ENCODE assay signal across 2 cellular contexts in the genomic region with DNA sequence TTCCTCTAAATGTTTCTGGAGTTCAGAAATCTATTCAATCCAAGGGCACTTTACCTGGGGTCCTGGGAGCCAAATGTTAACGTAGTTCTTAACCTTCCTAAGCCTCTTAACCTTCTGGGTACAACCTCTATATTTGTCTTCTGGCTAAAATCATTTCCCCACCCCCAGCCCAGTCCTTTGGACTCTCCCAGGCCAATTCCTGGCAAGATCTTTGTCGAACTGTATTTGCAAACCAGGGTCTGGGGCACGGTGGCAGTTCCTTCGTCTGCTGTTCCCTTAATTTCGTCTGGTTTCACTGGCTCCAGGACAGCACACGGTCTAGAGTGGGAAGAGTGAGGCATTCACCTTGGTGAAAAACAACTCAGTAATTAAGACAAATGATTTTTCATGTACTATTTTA.
TF ChIP-seq lines count a peak whose summit lies in the region.

No MANE protein-coding gene starts in this region.

TF ChIP-seq in K562, 482 proteins besides CTCF, POLR2A, EP300 and RAD21:
- TF ChIP-seq, protein P1, sequence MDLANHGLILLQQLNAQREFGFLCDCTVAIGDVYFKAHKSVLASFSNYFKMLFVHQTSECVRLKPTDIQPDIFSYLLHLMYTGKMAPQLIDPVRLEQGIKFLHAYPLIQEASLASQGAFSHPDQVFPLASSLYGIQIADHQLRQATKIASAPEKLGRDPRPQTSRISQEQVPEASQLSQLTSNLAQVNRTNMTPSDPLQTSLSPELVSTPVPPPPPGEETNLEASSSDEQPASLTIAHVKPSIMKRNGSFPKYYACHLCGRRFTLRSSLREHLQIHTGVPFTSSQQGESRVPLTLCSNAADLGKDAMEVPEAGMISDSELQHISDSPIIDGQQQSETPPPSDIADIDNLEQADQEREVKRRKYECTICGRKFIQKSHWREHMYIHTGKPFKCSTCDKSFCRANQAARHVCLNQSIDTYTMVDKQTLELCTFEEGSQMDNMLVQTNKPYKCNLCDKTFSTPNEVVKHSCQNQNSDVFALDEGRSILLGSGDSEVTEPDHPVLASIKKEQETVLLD (IDR thresholded peaks at IDR 0.05): no peak
- TF ChIP-seq HDAC2 (IDR thresholded peaks at IDR 0.05) (no peak), ZBTB7A (IDR thresholded peaks at IDR 0.05; ENCODE audit: borderline replicate concordance, control insufficient read depth, low read depth, low read length) (no peak), PHF20 (IDR thresholded peaks at IDR 0.05; ENCODE audit: partially characterized antibody) (no peak), NFE2L1 (tag; IDR thresholded peaks at IDR 0.05; ENCODE audit: borderline replicate concordance, low read depth) (no peak), SMAD1 (IDR thresholded peaks at IDR 0.05; ENCODE audit: low read depth, low read length, partially characterized antibody) (no peak), ZBTB1 (CRISPR knock-in tag; IDR thresholded peaks at IDR 0.05; ENCODE audit: borderline replicate concordance, low read depth) (no peak), BRF1 (IDR thresholded peaks at IDR 0.05; ENCODE audit: borderline replicate concordance, extremely low read depth, insufficient read length) (no peak), ZNF354B (CRISPR knock-in tag; IDR thresholded peaks at IDR 0.05) (no peak), FIP1L1 (IDR thresholded peaks at IDR 0.05; ENCODE audit: low read depth, low read length, poor library complexity, severe bottlenecking) (no peak)
- TF ChIP-seq, protein P2, sequence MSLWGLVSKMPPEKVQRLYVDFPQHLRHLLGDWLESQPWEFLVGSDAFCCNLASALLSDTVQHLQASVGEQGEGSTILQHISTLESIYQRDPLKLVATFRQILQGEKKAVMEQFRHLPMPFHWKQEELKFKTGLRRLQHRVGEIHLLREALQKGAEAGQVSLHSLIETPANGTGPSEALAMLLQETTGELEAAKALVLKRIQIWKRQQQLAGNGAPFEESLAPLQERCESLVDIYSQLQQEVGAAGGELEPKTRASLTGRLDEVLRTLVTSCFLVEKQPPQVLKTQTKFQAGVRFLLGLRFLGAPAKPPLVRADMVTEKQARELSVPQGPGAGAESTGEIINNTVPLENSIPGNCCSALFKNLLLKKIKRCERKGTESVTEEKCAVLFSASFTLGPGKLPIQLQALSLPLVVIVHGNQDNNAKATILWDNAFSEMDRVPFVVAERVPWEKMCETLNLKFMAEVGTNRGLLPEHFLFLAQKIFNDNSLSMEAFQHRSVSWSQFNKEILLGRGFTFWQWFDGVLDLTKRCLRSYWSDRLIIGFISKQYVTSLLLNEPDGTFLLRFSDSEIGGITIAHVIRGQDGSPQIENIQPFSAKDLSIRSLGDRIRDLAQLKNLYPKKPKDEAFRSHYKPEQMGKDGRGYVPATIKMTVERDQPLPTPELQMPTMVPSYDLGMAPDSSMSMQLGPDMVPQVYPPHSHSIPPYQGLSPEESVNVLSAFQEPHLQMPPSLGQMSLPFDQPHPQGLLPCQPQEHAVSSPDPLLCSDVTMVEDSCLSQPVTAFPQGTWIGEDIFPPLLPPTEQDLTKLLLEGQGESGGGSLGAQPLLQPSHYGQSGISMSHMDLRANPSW (CRISPR knock-in tag; IDR thresholded peaks at IDR 0.05): no peak
- TF ChIP-seq, protein P3, sequence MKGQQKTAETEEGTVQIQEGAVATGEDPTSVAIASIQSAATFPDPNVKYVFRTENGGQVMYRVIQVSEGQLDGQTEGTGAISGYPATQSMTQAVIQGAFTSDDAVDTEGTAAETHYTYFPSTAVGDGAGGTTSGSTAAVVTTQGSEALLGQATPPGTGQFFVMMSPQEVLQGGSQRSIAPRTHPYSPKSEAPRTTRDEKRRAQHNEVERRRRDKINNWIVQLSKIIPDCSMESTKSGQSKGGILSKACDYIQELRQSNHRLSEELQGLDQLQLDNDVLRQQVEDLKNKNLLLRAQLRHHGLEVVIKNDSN (CRISPR knock-in tag; IDR thresholded peaks at IDR 0.05): no peak
- TF ChIP-seq, protein P4, sequence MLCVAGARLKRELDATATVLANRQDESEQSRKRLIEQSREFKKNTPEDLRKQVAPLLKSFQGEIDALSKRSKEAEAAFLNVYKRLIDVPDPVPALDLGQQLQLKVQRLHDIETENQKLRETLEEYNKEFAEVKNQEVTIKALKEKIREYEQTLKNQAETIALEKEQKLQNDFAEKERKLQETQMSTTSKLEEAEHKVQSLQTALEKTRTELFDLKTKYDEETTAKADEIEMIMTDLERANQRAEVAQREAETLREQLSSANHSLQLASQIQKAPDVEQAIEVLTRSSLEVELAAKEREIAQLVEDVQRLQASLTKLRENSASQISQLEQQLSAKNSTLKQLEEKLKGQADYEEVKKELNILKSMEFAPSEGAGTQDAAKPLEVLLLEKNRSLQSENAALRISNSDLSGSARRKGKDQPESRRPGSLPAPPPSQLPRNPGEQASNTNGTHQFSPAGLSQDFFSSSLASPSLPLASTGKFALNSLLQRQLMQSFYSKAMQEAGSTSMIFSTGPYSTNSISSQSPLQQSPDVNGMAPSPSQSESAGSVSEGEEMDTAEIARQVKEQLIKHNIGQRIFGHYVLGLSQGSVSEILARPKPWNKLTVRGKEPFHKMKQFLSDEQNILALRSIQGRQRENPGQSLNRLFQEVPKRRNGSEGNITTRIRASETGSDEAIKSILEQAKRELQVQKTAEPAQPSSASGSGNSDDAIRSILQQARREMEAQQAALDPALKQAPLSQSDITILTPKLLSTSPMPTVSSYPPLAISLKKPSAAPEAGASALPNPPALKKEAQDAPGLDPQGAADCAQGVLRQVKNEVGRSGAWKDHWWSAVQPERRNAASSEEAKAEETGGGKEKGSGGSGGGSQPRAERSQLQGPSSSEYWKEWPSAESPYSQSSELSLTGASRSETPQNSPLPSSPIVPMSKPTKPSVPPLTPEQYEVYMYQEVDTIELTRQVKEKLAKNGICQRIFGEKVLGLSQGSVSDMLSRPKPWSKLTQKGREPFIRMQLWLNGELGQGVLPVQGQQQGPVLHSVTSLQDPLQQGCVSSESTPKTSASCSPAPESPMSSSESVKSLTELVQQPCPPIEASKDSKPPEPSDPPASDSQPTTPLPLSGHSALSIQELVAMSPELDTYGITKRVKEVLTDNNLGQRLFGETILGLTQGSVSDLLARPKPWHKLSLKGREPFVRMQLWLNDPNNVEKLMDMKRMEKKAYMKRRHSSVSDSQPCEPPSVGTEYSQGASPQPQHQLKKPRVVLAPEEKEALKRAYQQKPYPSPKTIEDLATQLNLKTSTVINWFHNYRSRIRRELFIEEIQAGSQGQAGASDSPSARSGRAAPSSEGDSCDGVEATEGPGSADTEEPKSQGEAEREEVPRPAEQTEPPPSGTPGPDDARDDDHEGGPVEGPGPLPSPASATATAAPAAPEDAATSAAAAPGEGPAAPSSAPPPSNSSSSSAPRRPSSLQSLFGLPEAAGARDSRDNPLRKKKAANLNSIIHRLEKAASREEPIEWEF (CRISPR knock-in tag; IDR thresholded peaks at IDR 0.05): no peak
TF ChIP-seq in K562: peak in this region for 0.

TF ChIP-seq in neural cell, 6 proteins besides CTCF, POLR2A, EP300 and RAD21:
- TF ChIP-seq TAF1 (IDR thresholded peaks at IDR 0.05; ENCODE audit: low read depth) (no peak), REST (IDR thresholded peaks at IDR 0.05; ENCODE audit: borderline replicate concordance) (no peak), POLR2AphosphoS5 (IDR thresholded peaks at IDR 0.05) (no peak), EZH2 (IDR thresholded peaks at IDR 0.05; ENCODE audit: borderline replicate concordance, insufficient read depth, low read length, poor library complexity, severe bottlenecking) (no peak), MXI1 (conservative IDR thresholded peaks at IDR 0.05; ENCODE audit: poor library complexity, severe bottlenecking) (no peak), SMC3 (conservative IDR thresholded peaks at IDR 0.05; ENCODE audit: poor library complexity) (no peak)
